Comparison of ENCODE assay signal across 19 cellular contexts in genomic region chr5:172543484-172544298, GRCh38.
DNase-seq lines count a peak whose midpoint lies in the region; ATAC-seq and TF ChIP-seq lines count a peak whose summit lies in the region.
"Had no signal": no experiment of that assay in that cellular context is flagged by ENCODE, and none has a peak within 500 bp of the region (broad histone marks: within the 10 kb centered on the region; RNA-seq: fewer than 3 reads in every experiment).

No MANE protein-coding gene starts in this region.

- peaks cover 13% of the 10 kb centered on the region for H3K27me3 Mint-ChIP-seq in WTC11 (ENCODE audit: low read depth)

- no peak overlapping the region for H3K4me3 Mint-ChIP-seq in WTC11
- H3K4me3 Mint-ChIP-seq: activated CD4-positive, alpha-beta memory T cell treated with anti-CD3 and anti-CD28 coated beads for 36 hours; activated naive CD8-positive, alpha-beta T cell treated with anti-CD3 and anti-CD28 coated beads, Interleukin-2, amount 10 ng/mL, durations not matched to agents 7 days and 5 days; naive thymus-derived CD8-positive, alpha-beta T cell had no signal

- no peaks in the 10 kb centered on the region for H3K9me3 Mint-ChIP-seq in WTC11
- H3K9me3 Mint-ChIP-seq: activated CD4-positive, alpha-beta memory T cell treated with anti-CD3 and anti-CD28 coated beads for 36 hours; activated naive CD8-positive, alpha-beta T cell treated with anti-CD3 and anti-CD28 coated beads, Interleukin-2, amount 10 ng/mL, durations not matched to agents 7 days and 5 days; naive thymus-derived CD8-positive, alpha-beta T cell had no signal

- no peak overlapping the region for H3K27ac Mint-ChIP-seq in WTC11
- H3K27ac Mint-ChIP-seq: activated CD4-positive, alpha-beta memory T cell treated with anti-CD3 and anti-CD28 coated beads for 36 hours; activated naive CD8-positive, alpha-beta T cell treated with anti-CD3 and anti-CD28 coated beads, Interleukin-2, amount 10 ng/mL, durations not matched to agents 7 days and 5 days; naive thymus-derived CD8-positive, alpha-beta T cell had no signal

- CTCF ChIA-PET in WTC11 (lab: Charles Lee), result interaction anchor here (0.6 to 1.5 kb wide), 3 partner anchors 13 to 140 kb away, joined by 3 read pairs; no protein-coding TSS in a partner anchor

- POLR2A ChIA-PET in WTC11 (lab: Charles Lee), result no interaction called here

- ATAC-seq in WTC11 (peak; percentile 29; the same call in 1 of the 2 replicates), left lobe of liver (no peak), GM18861 (IDR thresholded peaks at IDR 0.05; ENCODE audit: unreplicated experiment) (no peak)
- ATAC-seq: naive thymus-derived CD8-positive, alpha-beta T cell had no signal

- peak; percentile 4 for DNase-seq in 8988T
- peak; percentile 36 for DNase-seq in ELF-1 (ENCODE audit: low read depth, low spot score)
- DNase-seq in WTC11 (ENCODE audit: low spot score), result no peak
- peak; percentile 26 for DNase-seq in left lobe of liver (ENCODE audit: low spot score)
- DNase-seq in OCI-M1 (lab: John Stamatoyannopoulos, UW), result no peak
- DNase-seq in NCI-H1417 (lab: John Stamatoyannopoulos, UW), result no peak
- DNase-seq: activated CD4-positive, alpha-beta memory T cell treated with anti-CD3 and anti-CD28 coated beads for 36 hours; activated gamma-delta T cell; activated naive CD8-positive, alpha-beta T cell treated with anti-CD3 and anti-CD28 coated beads, Interleukin-2, amount 10 ng/mL, durations not matched to agents 7 days and 5 days; C1 segment of cervical spinal cord; COR-L47; dorsolateral prefrontal cortex; midbrain; naive thymus-derived CD8-positive, alpha-beta T cell; NCI-H1436 treated with DMSO at 0.1 percent for 48 hours; NCI-H69; occipital lobe; trophoblast cell had no signal

- H3K36me3 Mint-ChIP-seq in WTC11, result no peaks in the 10 kb centered on the region
- H3K36me3 Mint-ChIP-seq: activated CD4-positive, alpha-beta memory T cell treated with anti-CD3 and anti-CD28 coated beads for 36 hours; activated naive CD8-positive, alpha-beta T cell treated with anti-CD3 and anti-CD28 coated beads, Interleukin-2, amount 10 ng/mL, durations not matched to agents 7 days and 5 days; naive thymus-derived CD8-positive, alpha-beta T cell had no signal

- H3K4me1 Mint-ChIP-seq in WTC11, result peaks cover 13% of the 10 kb centered on the region
- H3K4me1 Mint-ChIP-seq: activated naive CD8-positive, alpha-beta T cell treated with anti-CD3 and anti-CD28 coated beads, Interleukin-2, amount 10 ng/mL, durations not matched to agents 7 days and 5 days; naive thymus-derived CD8-positive, alpha-beta T cell had no signal

- TF ChIP-seq CTCF in WTC11 (IDR thresholded peaks at IDR 0.05), result no peak

TF ChIP-seq in WTC11, 78 proteins besides CTCF, POLR2A, EP300 and RAD21:
- TF ChIP-seq PRDM15 (CRISPR knock-in tag; IDR thresholded peaks at IDR 0.05) (no peak), ZNF281 (CRISPR knock-in tag; IDR thresholded peaks at IDR 0.05) (no peak), SMAD4 (CRISPR knock-in tag; IDR thresholded peaks at IDR 0.05) (no peak)

Comparison
In these comparisons a context has a peak if more than half of its experiments do, and no peak if none do; other contexts are left out.
1. DNase-seq: peak in 8988T (single experiment), ELF-1 (single experiment) and left lobe of liver (single experiment); none in WTC11 (single experiment), OCI-M1 (single experiment) and NCI-H1417 (0 of 3).